Comparison of ENCODE assay signal across 21 cellular contexts in the genomic region with DNA sequence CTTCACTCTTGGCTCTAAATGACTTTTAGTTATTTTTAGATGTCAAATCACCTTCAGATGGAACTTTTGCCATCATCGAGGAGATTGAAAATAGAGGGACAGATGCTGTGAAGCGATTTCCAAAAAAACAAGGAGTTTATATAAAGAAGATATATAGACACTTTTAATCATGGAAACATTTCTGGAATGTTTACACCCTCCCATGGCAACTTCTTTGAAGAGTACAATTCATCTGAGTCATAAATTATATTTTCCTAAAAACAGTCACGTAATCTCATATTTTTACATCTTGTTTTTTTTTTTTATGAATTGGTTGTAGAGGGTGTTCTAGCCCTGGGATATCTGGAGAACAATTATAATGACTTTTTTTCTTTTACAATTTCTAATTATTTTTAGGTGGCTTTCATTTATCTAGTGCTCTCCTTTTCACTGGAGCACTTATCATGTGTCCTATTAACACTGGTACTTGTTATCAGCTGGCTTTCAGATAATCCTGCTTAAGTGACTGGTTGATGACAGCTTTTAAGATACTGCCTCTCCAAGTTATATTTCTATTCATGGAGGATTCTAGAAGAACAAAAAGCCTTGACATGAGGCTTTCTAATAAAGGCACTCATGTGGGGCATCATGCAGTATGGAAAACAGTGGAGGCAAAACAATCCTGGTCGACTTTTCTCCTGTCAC. TPM values are rescaled to one million over a fixed set of nuclear protein-coding genes. Genes with fewer than 3 reads are reported as not detected.
A peak's percentile ranks its signal among the peaks of the same experiment; 100 is the strongest.
DNase-seq lines count a peak whose midpoint lies in the region; ATAC-seq, FAIRE-seq and TF ChIP-seq lines count a peak whose summit lies in the region.
"Had no signal": no experiment of that assay in that cellular context is flagged by ENCODE, and none has a peak within 500 bp of the region (broad histone marks: within the 10 kb centered on the region; RNA-seq: fewer than 3 reads in every experiment).

No MANE protein-coding gene starts in this region.

- peaks cover 3% of the 10 kb centered on the region for H3K4me1 Mint-ChIP-seq in progenitor cell of endocrine pancreas (ENCODE audit: low read depth)
- H3K4me1 Mint-ChIP-seq: stimulated activated naive B cell treated with anti-CD40 and anti-IgM and Interleukin-4, amounts not matched to agents 10 μg/mL and 1 μg/mL and 100 μg/mL, for 72 hours had no signal

- FAIRE-seq in keratinocyte (lab: Jason Lieb, UNC): no peak
- FAIRE-seq: colon, GM18507, TTC549 had no signal

- no peak for TF ChIP-seq CTCF in choroid plexus epithelial cell (conservative IDR thresholded peaks at IDR 0.05; ENCODE audit: low read depth, low read length)
- TF ChIP-seq CTCF in keratinocyte (optimal IDR thresholded peaks at IDR 0.05 in 1 of 3, IDR thresholded peaks at IDR 0.05 in 1 of 3, conservative IDR thresholded peaks at IDR 0.05 in 1 of 3; ENCODE audit: extremely low read depth in 1 of 3, insufficient read depth in 2 of 3, low read length in 3 of 3): no peak
- no peak for TF ChIP-seq CTCF in progenitor cell of endocrine pancreas (IDR thresholded peaks at IDR 0.05; ENCODE audit: unreplicated experiment)

- H3K27ac ChIP-seq in keratinocyte (ENCODE audit: control insufficient read depth, insufficient read depth, low read length) (peak overlapping the region; percentile 42), aorta (ENCODE audit: low read depth in 1 of 2, low read length in 2 of 2) (peak overlapping the region; percentile 36 to 97)
- H3K27ac ChIP-seq: thyroid gland had no signal

- H3K9ac ChIP-seq in keratinocyte (ENCODE audit: control insufficient read depth, extremely low read depth, insufficient read depth, low read length): no peak overlapping the region

- no peak overlapping the region for H3K27ac Mint-ChIP-seq in progenitor cell of endocrine pancreas
- H3K27ac Mint-ChIP-seq: stimulated activated naive B cell treated with anti-CD40 and anti-IgM and Interleukin-4, amounts not matched to agents 10 μg/mL and 1 μg/mL and 100 μg/mL, for 72 hours had no signal

- H3K4me3 ChIP-seq in choroid plexus epithelial cell (ENCODE audit: low read depth, low read length) (no peak overlapping the region), keratinocyte (ENCODE audit: control insufficient read depth in 2 of 3, extremely low read depth in 1 of 3, insufficient read depth in 2 of 3, low read depth in 1 of 3, low read length in 3 of 3) (no peak overlapping the region), aorta (ENCODE audit: low read length in 2 of 2) (no peak overlapping the region)
- H3K4me3 ChIP-seq: thyroid gland had no signal

- H3K9me1 ChIP-seq in keratinocyte (ENCODE audit: control insufficient read depth, extremely low read depth, insufficient read depth, low read length): no peaks in the 10 kb centered on the region

- H3K27me3 Mint-ChIP-seq in progenitor cell of endocrine pancreas: no peaks in the 10 kb centered on the region
- H3K27me3 Mint-ChIP-seq: stimulated activated naive B cell treated with anti-CD40 and anti-IgM and Interleukin-4, amounts not matched to agents 10 μg/mL and 1 μg/mL and 100 μg/mL, for 72 hours had no signal

- DNase-seq in LHCN-M2 (ENCODE audit: low read depth) (peak; percentile 69), choroid plexus epithelial cell (ENCODE audit: low read depth) (peak; percentile 56), keratinocyte (ENCODE audit: low read depth, low spot score) (no peak), aorta (no peak), progenitor cell of endocrine pancreas (ENCODE audit: low spot score, unreplicated experiment) (no peak)
- no peak for DNase-seq in activated CD4-positive, alpha-beta T cell treated with anti-CD3 and anti-CD28 coated beads for 48 hours
- DNase-seq: activated CD4-positive, alpha-beta T cell treated with anti-CD3 and anti-CD28 coated beads, Interleukin-2, amount 50 U/mL, for 1 hour; activated CD8-positive, alpha-beta memory T cell treated with anti-CD3 and anti-CD28 coated beads, Interleukin-2, amount 50 U/mL, for 4 hours; activated effector memory CD4-positive, alpha-beta T cell treated with Interleukin-2 at 50 U/mL for 16 hours; DND-41; Kasumi-1; NCI-H1092 treated with DMSO at 0.1 percent for 48 hours; NCI-H2029 treated with DMSO at 0.1 percent for 48 hours; NCI-H510A treated with DMSO at 0.1 percent for 48 hours; stimulated activated naive B cell treated with anti-CD40 and anti-IgM and Interleukin-4, amounts not matched to agents 10 μg/mL and 1 μg/mL and 100 μg/mL, for 72 hours; thyroid gland had no signal

- intact Hi-C loops in aorta (cut with DNase I): loop anchor here in 1 of 2 donors (10.0 kb wide), 1 partner anchor 350 kb away; no protein-coding TSS in a partner anchor

- H3K79me2 ChIP-seq in keratinocyte (ENCODE audit: control insufficient read depth, insufficient read depth, low read length): no peaks in the 10 kb centered on the region

- H3K4me3 Mint-ChIP-seq in progenitor cell of endocrine pancreas (ENCODE audit: low read depth): no peak overlapping the region
- H3K4me3 Mint-ChIP-seq: stimulated activated naive B cell treated with anti-CD40 and anti-IgM and Interleukin-4, amounts not matched to agents 10 μg/mL and 1 μg/mL and 100 μg/mL, for 72 hours had no signal

- no peak overlapping the region for H2AFZ ChIP-seq in keratinocyte (ENCODE audit: control insufficient read depth, low read length)

- H3K9me3 Mint-ChIP-seq in progenitor cell of endocrine pancreas (ENCODE audit: low read depth): no peaks in the 10 kb centered on the region
- H3K9me3 Mint-ChIP-seq: stimulated activated naive B cell treated with anti-CD40 and anti-IgM and Interleukin-4, amounts not matched to agents 10 μg/mL and 1 μg/mL and 100 μg/mL, for 72 hours had no signal

- 4 to 7% methylated on average over 4 of the region's 4 CpGs for WGBS in aorta, 2 donors

- ATAC-seq in aorta (ENCODE audit: low FRiP score) (peak; percentile 6), GM18907 (IDR thresholded peaks at IDR 0.05; ENCODE audit: unreplicated experiment) (no peak)
- ATAC-seq: sciatic nerve; stimulated activated naive B cell treated with anti-CD40 and anti-IgM and Interleukin-4, amounts not matched to agents 10 μg/mL and 1 μg/mL and 100 μg/mL, for 72 hours had no signal

- H3K4me1 ChIP-seq in keratinocyte (ENCODE audit: control insufficient read depth, extremely low read depth, insufficient read depth, low read length) (peaks cover 9% of the 10 kb centered on the region), aorta (ENCODE audit: control insufficient read depth in 1 of 2, insufficient read depth in 2 of 2, low read length in 2 of 2) (peaks cover 3 to 7% of the 10 kb centered on the region in 2 donors)
- H3K4me1 ChIP-seq: thyroid gland had no signal

- H3K27me3 ChIP-seq in keratinocyte (ENCODE audit: control insufficient read depth, extremely low read depth, insufficient read depth, low read length): no peaks in the 10 kb centered on the region
- no peaks in the 10 kb centered on the region for H3K27me3 ChIP-seq in aorta (ENCODE audit: control insufficient read depth in 1 of 2, insufficient read depth in 2 of 2, low read length in 1 of 2)
- H3K27me3 ChIP-seq: thyroid gland had no signal

- dilution Hi-C loops in keratinocyte (cut with MboI; ENCODE audit: extremely low pct_ligation_motif_present, low sequenced_read_pairs): no loop called here

- H3K4me2 ChIP-seq in keratinocyte (ENCODE audit: control insufficient read depth, extremely low read depth, insufficient read depth, low read depth, low read length): peak overlapping the region; percentile 14

- H3K36me3 ChIP-seq in keratinocyte (ENCODE audit: control insufficient read depth in 2 of 2, extremely low read depth in 1 of 2, insufficient read depth in 2 of 2, low read length in 2 of 2) (no peaks in the 10 kb centered on the region), aorta (ENCODE audit: control insufficient read depth in 1 of 2, insufficient read depth in 2 of 2, low read length in 1 of 2) (no peaks in the 10 kb centered on the region)
- H3K36me3 ChIP-seq: thyroid gland had no signal

- H4K20me1 ChIP-seq in keratinocyte (ENCODE audit: control insufficient read depth, extremely low read depth, insufficient read depth, low read length): no peaks in the 10 kb centered on the region

- H3K9me3 ChIP-seq in keratinocyte (ENCODE audit: control insufficient read depth, low read depth, low read length): no peaks in the 10 kb centered on the region
- no peaks in the 10 kb centered on the region for H3K9me3 ChIP-seq in aorta (ENCODE audit: control insufficient read depth, low read length)
- H3K9me3 ChIP-seq: thyroid gland had no signal

- H3K36me3 Mint-ChIP-seq in progenitor cell of endocrine pancreas (ENCODE audit: insufficient read depth): no peaks in the 10 kb centered on the region
- H3K36me3 Mint-ChIP-seq: stimulated activated naive B cell treated with anti-CD40 and anti-IgM and Interleukin-4, amounts not matched to agents 10 μg/mL and 1 μg/mL and 100 μg/mL, for 72 hours had no signal

RNA-seq across cellular contexts. Expression of gene PCDH7, which starts 24.9 kb away (rescaled TPM):
- 28.5 and 35.9 TPM in 2 replicates for total RNA-seq in LHCN-M2 (2014; rRNA removed)
- 7.5 TPM for polyA plus RNA-seq in LHCN-M2 (2012)
- 28.1 to 38.5 TPM (median 30.1 TPM) in 3 replicates for polyA plus RNA-seq in keratinocyte
- polyA plus RNA-seq in keratinocyte (2011; ENCODE audit: low read depth): 7.7 TPM
- polyA plus RNA-seq in keratinocyte (2011; cell fraction: cytosol; rRNA removed): 11.5 and 14.8 TPM in 2 replicates
- 66.4 and 68.4 TPM in 2 replicates for polyA plus RNA-seq in keratinocyte (2011; cell fraction: nucleus; rRNA removed)
- 8.7 and 30.7 TPM in 2 replicates for polyA plus RNA-seq in keratinocyte (2012; ENCODE audit: low replicate concordance)
- 88.0 to 111 TPM (median 93.2 TPM) in 3 replicates for polyA minus RNA-seq in keratinocyte
- polyA minus RNA-seq in keratinocyte (2011; cell fraction: cytosol; rRNA and poly(A)+ RNA removed): 32.0 TPM
- polyA minus RNA-seq in keratinocyte (2011; cell fraction: nucleus; rRNA and poly(A)+ RNA removed): 131 and 201 TPM in 2 replicates
- 100 to 1,000 TPM; 157 to 232 TPM for total RNA-seq in aorta
- 10 to 100 TPM; 24.9 to 46.6 TPM for polyA plus RNA-seq in aorta
- 9.9 and 17.2 TPM in 2 replicates for total RNA-seq in progenitor cell of endocrine pancreas

Comparison
In these comparisons a context has a peak if more than half of its experiments do, and no peak if none do; other contexts are left out.
1. DNase-seq: peak in LHCN-M2 (single experiment) and choroid plexus epithelial cell (single experiment); none in keratinocyte (single experiment), aorta (0 of 2), progenitor cell of endocrine pancreas (single experiment) and activated CD4-positive, alpha-beta T cell treated with anti-CD3 and anti-CD28 coated beads for 48 hours (single experiment).